22 cellular contexts compared by ENCODE assay signal in the genomic region with DNA sequence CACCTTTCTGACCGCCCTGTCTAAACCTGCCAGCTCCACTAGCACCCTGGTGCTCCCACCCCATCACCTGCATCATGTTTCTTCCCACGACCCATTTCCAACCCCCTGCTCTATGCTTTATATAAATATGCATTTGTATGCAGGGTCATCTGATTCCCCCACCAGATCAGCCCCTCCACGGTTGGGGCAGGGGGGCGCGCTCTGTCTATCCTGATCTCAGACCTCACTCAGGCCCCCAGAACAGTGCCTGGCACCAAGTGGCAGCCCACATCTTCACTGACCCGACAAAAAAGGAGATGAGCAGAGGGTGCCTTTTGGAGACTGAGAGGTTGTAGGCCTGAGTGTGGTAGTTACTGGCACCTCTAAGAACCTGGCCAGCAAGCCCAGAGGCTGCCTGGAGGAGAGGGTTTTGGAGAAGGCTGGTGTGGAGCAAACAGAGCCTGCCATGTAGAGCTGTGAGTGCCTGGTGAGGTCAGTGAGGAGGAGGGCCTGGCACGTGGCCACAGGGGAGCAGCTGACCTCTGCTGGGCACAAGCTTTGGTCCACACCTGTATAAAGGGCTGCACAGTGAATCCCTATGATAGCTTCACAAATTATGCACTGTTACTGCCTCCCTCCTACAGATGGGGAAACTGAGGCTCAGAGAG.
DNase-seq lines count a peak whose midpoint lies in the region; ATAC-seq and TF ChIP-seq lines count a peak whose summit lies in the region.
"Had no signal": no experiment of that assay in that cellular context is flagged by ENCODE, and none has a peak within 500 bp of the region (broad histone marks: within the 10 kb centered on the region; RNA-seq: fewer than 3 reads in every experiment).

No MANE protein-coding gene starts in this region.

- no peaks in the 10 kb centered on the region for H3K36me3 Mint-ChIP-seq in activated T-cell treated with anti-CD3 and anti-CD28 coated beads, Interleukin-2, amount 50 U/mL, for 4 hours (ENCODE audit: insufficient read depth)
- no peaks in the 10 kb centered on the region for H3K36me3 Mint-ChIP-seq in activated T-cell treated with anti-CD3 and anti-CD28 coated beads, Interleukin-2, amount 50 U/mL, for 24 hours (ENCODE audit: low read depth)

- TF ChIP-seq EP300 in sigmoid colon (IDR thresholded peaks at IDR 0.05): no peak

- WGBS in right cardiac atrium: 85% methylated on average over 7 of the region's 7 CpGs
- WGBS in sigmoid colon, 2 donors: 79 to 84% methylated on average over 7 of the region's 7 CpGs

- H3K4me3 ChIP-seq in right cardiac atrium (ENCODE audit: low read length) (no peak overlapping the region), sigmoid colon (no peak overlapping the region)
- H3K4me3 ChIP-seq: A549, cardiac muscle cell, psoas muscle had no signal

- no peaks in the 10 kb centered on the region for H3K36me3 ChIP-seq in sigmoid colon
- H3K36me3 ChIP-seq: cardiac muscle cell had no signal

- peaks cover 3% of the 10 kb centered on the region for H3K9me3 Mint-ChIP-seq in activated T-cell treated with anti-CD3 and anti-CD28 coated beads, Interleukin-2, amount 50 U/mL, for 4 hours
- H3K9me3 Mint-ChIP-seq in activated T-cell treated with anti-CD3 and anti-CD28 coated beads, Interleukin-2, amount 50 U/mL, for 24 hours: no peaks in the 10 kb centered on the region
- H3K9me3 Mint-ChIP-seq: activated CD4-positive, alpha-beta T cell treated with anti-CD3 and anti-CD28 coated beads, Interleukin-2, amount 10 ng/mL, durations not matched to agents 24 days and 14 days; HFFc6 had no signal

- intact Hi-C loops in right cardiac atrium (cut with DNase I): no loop called here
- intact Hi-C loops in sigmoid colon (cut with DNase I): no loop called here

- no peak overlapping the region for H3K27ac ChIP-seq in right cardiac atrium (ENCODE audit: low read length)
- H3K27ac ChIP-seq in sigmoid colon: no peak overlapping the region
- H3K27ac ChIP-seq: A549, cardiac muscle cell, psoas muscle had no signal

- H3K9me3 ChIP-seq in right cardiac atrium (ENCODE audit: control insufficient read depth, low read length): no peaks in the 10 kb centered on the region
- no peaks in the 10 kb centered on the region for H3K9me3 ChIP-seq in sigmoid colon
- H3K9me3 ChIP-seq: A549, psoas muscle had no signal

- no peak overlapping the region for H3K27ac Mint-ChIP-seq in activated T-cell treated with anti-CD3 and anti-CD28 coated beads, Interleukin-2, amount 50 U/mL, for 24 hours
- H3K27ac Mint-ChIP-seq: activated CD4-positive, alpha-beta T cell treated with anti-CD3 and anti-CD28 coated beads, Interleukin-2, amount 10 ng/mL, durations not matched to agents 24 days and 14 days; HFFc6; nephron progenitor cell had no signal

- no peak for TF ChIP-seq POLR2A in sigmoid colon (IDR thresholded peaks at IDR 0.05)

- ATAC-seq in activated T-cell treated with anti-CD3 and anti-CD28 coated beads, Interleukin-2, amount 50 U/mL, for 4 hours: no peak
- no peak for ATAC-seq in right cardiac atrium
- no peak for ATAC-seq in GM19395 (IDR thresholded peaks at IDR 0.05; ENCODE audit: unreplicated experiment)
- ATAC-seq in HG02763 (IDR thresholded peaks at IDR 0.05; ENCODE audit: unreplicated experiment): no peak
- ATAC-seq: A549, psoas muscle had no signal

- DNase-seq in activated T-cell treated with anti-CD3 and anti-CD28 coated beads, Interleukin-2, amount 50 U/mL, for 4 hours: peak; percentile 1
- DNase-seq in activated T-cell treated with anti-CD3 and anti-CD28 coated beads, Interleukin-2, amount 50 U/mL, for 24 hours: no peak
- peak; percentile 37 for DNase-seq in NCI-H2196 treated with DMSO at 0.1 percent for 48 hours (lab: John Stamatoyannopoulos, UW; ENCODE audit: unreplicated experiment)
- DNase-seq in right cardiac atrium: peak in 2 of 3 donors; percentile 44 to 60
- DNase-seq in sigmoid colon: peak; percentile 36
- DNase-seq in NCI-H1105 (lab: John Stamatoyannopoulos, UW): no peak
- DNase-seq: activated CD4-positive, alpha-beta T cell treated with anti-CD3 and anti-CD28 coated beads, Interleukin-2, amount 10 ng/mL, durations not matched to agents 24 days and 14 days; amniotic stem cell; Calu3; erythroblast; HFFc6; kidney glomerular epithelial cell; midbrain; NCI-H1417 treated with DMSO at 0.1 percent for 48 hours; NCI-H526; nephron progenitor cell; stimulated activated CD4-positive, alpha-beta T cell treated with anti-CD3 and anti-CD28 coated beads, Interleukin-4, amount 100 ng/mL, for 4 hours had no signal

- H3K4me3 Mint-ChIP-seq in activated T-cell treated with anti-CD3 and anti-CD28 coated beads, Interleukin-2, amount 50 U/mL, for 4 hours: no peak overlapping the region
- no peak overlapping the region for H3K4me3 Mint-ChIP-seq in activated T-cell treated with anti-CD3 and anti-CD28 coated beads, Interleukin-2, amount 50 U/mL, for 24 hours
- H3K4me3 Mint-ChIP-seq: activated CD4-positive, alpha-beta T cell treated with anti-CD3 and anti-CD28 coated beads, Interleukin-2, amount 10 ng/mL, durations not matched to agents 24 days and 14 days; HFFc6; nephron progenitor cell had no signal

- H3K4me1 Mint-ChIP-seq in activated T-cell treated with anti-CD3 and anti-CD28 coated beads, Interleukin-2, amount 50 U/mL, for 4 hours (ENCODE audit: low read depth): peaks cover 7% of the 10 kb centered on the region
- H3K4me1 Mint-ChIP-seq in activated T-cell treated with anti-CD3 and anti-CD28 coated beads, Interleukin-2, amount 50 U/mL, for 24 hours (ENCODE audit: low read depth): no peaks in the 10 kb centered on the region
- H3K4me1 Mint-ChIP-seq: activated CD4-positive, alpha-beta T cell treated with anti-CD3 and anti-CD28 coated beads, Interleukin-2, amount 10 ng/mL, durations not matched to agents 24 days and 14 days had no signal

- H3K27me3 Mint-ChIP-seq in activated T-cell treated with anti-CD3 and anti-CD28 coated beads, Interleukin-2, amount 50 U/mL, for 4 hours (ENCODE audit: low read depth): peaks cover 32% of the 10 kb centered on the region
- H3K27me3 Mint-ChIP-seq in activated T-cell treated with anti-CD3 and anti-CD28 coated beads, Interleukin-2, amount 50 U/mL, for 24 hours: peaks cover 33% of the 10 kb centered on the region

- TF ChIP-seq CTCF in sigmoid colon (IDR thresholded peaks at IDR 0.05): no peak

- no peaks in the 10 kb centered on the region for H3K4me1 ChIP-seq in right cardiac atrium (ENCODE audit: control insufficient read depth, insufficient read depth, low read length)
- H3K4me1 ChIP-seq in sigmoid colon: no peaks in the 10 kb centered on the region
- H3K4me1 ChIP-seq: A549, psoas muscle had no signal

- H3K27me3 ChIP-seq in right cardiac atrium (ENCODE audit: control insufficient read depth, insufficient read depth): no peaks in the 10 kb centered on the region
- H3K27me3 ChIP-seq in sigmoid colon: peaks cover 0 to 46% (median 6%) of the 10 kb centered on the region in 3 donors
- H3K27me3 ChIP-seq: cardiac muscle cell had no signal

Comparison
In these comparisons a context has a peak if more than half of its experiments do, and no peak if none do; other contexts are left out.
1. DNase-seq: peak in activated T-cell treated with anti-CD3 and anti-CD28 coated beads, Interleukin-2, amount 50 U/mL, for 4 hours (single experiment), NCI-H2196 treated with DMSO at 0.1 percent for 48 hours (single experiment), right cardiac atrium (2 of 3) and sigmoid colon (single experiment); none in activated T-cell treated with anti-CD3 and anti-CD28 coated beads, Interleukin-2, amount 50 U/mL, for 24 hours (single experiment) and NCI-H1105 (single experiment).